12 cellular contexts compared by ENCODE assay signal in genomic region chr4:39042365-39042764, GRCh38. TPM values are rescaled to one million over a fixed set of nuclear protein-coding genes. Genes with fewer than 3 reads are reported as not detected.
A peak's percentile ranks its signal among the peaks of the same experiment; 100 is the strongest.
DNase-seq lines count a peak whose midpoint lies in the region; ATAC-seq and TF ChIP-seq lines count a peak whose summit lies in the region.
"Had no signal": no experiment of that assay in that cellular context is flagged by ENCODE, and none has a peak within 500 bp of the region (broad histone marks: within the 10 kb centered on the region; RNA-seq: fewer than 3 reads in every experiment).

No MANE protein-coding gene starts in this region.

- H3K9me3 Mint-ChIP-seq in HFFc6: no peaks in the 10 kb centered on the region
- no peaks in the 10 kb centered on the region for H3K9me3 Mint-ChIP-seq in natural killer cell
- H3K9me3 Mint-ChIP-seq: effector memory CD8-positive, alpha-beta T cell had no signal

- intact Hi-C loops in natural killer cell (cut with micrococcal nuclease): loop anchor here (10.0 kb wide), 1 partner anchor 412 kb away; the partner anchor contains the start of genes LIAS and RPL9

- H3K36me3 Mint-ChIP-seq in HFFc6 (ENCODE audit: low read depth) (peaks cover 4% of the 10 kb centered on the region; the same call in 1 of the 2 replicates), natural killer cell (no peaks in the 10 kb centered on the region)

- no peak overlapping the region; the same call in 1 of the 2 replicates for H3K4me3 Mint-ChIP-seq in HFFc6
- peak overlapping the region; percentile 33 for H3K4me3 Mint-ChIP-seq in natural killer cell

- TF ChIP-seq CTCF in HFFc6 (IDR thresholded peaks at IDR 0.05) (no peak), natural killer cell (IDR thresholded peaks at IDR 0.05) (no peak), GM10248 (IDR thresholded peaks at IDR 0.05; ENCODE audit: control extremely low read depth, extremely low read depth, low read depth, missing control alignments) (no peak)

- no peaks in the 10 kb centered on the region for H3K27me3 ChIP-seq in ACC112 (ENCODE audit: insufficient read depth, low read length)

- no peak for DNase-seq in HFFc6
- DNase-seq in caudate nucleus (lab: John Stamatoyannopoulos, UW): peak in 23 of 61 donors; percentile 5 to 44 (median 12)
- no peak for DNase-seq in natural killer cell
- no peak for DNase-seq in NCI-H524 (lab: John Stamatoyannopoulos, UW)
- DNase-seq in GM10248 (ENCODE audit: extremely low spot score): no peak
- no peak for DNase-seq in NAMALWA (ENCODE audit: low spot score)
- DNase-seq: effector memory CD8-positive, alpha-beta T cell; NCI-H146 had no signal

- H3K4me1 ChIP-seq in ACC112 (ENCODE audit: control insufficient read depth, insufficient read depth, low read length, unreplicated experiment): peaks cover 32% of the 10 kb centered on the region

- H3K27ac ChIP-seq in ACC112 (ENCODE audit: low read depth, low read length) (no peak overlapping the region), caudate nucleus (ENCODE audit: low read depth, low read length) (peak overlapping the region; percentile 30)

- H3K4me1 Mint-ChIP-seq in HFFc6 (ENCODE audit: low read depth) (peaks cover 54% of the 10 kb centered on the region), natural killer cell (peaks cover 21 to 27% of the 10 kb centered on the region in 2 donors)

- H2AFZ ChIP-seq in ACC112 (ENCODE audit: low read length, unreplicated experiment): peak overlapping the region; percentile 8

- ATAC-seq in natural killer cell (no peak), HG03196 (IDR thresholded peaks at IDR 0.05; ENCODE audit: unreplicated experiment) (no peak)
- ATAC-seq: effector memory CD8-positive, alpha-beta T cell; GM12878 had no signal

- H3K4me3 ChIP-seq in ACC112 (ENCODE audit: low read depth, low read length): no peak overlapping the region
- H3K4me3 ChIP-seq: GM12878 had no signal

- peaks cover 17% of the 10 kb centered on the region for H3K79me2 ChIP-seq in ACC112 (ENCODE audit: control insufficient read depth, insufficient read depth, low read length, unreplicated experiment)

- H3K27me3 Mint-ChIP-seq in HFFc6 (ENCODE audit: insufficient read depth) (no peaks in the 10 kb centered on the region), natural killer cell (ENCODE audit: low read depth in 2 of 2) (no peaks in the 10 kb centered on the region)
- H3K27me3 Mint-ChIP-seq: effector memory CD8-positive, alpha-beta T cell had no signal

- H3K27ac Mint-ChIP-seq in HFFc6 (peak overlapping the region; percentile 36; the same call in 1 of the 2 replicates), natural killer cell (peak overlapping the region; percentile 14 to 93)

- no peaks in the 10 kb centered on the region for H3K36me3 ChIP-seq in ACC112 (ENCODE audit: insufficient read depth, low read length)

- POLR2A ChIA-PET in GM10248 (lab: Yijun Ruan, JAX): no interaction called here

- CTCF ChIA-PET in GM10248 (lab: Yijun Ruan, JAX): interaction anchor here (1.1 to 2.3 kb wide), 3 partner anchors 10 to 181 kb away, joined by 3 to 4 read pairs (median 3); no protein-coding TSS in a partner anchor

RNA-seq across cellular contexts. Expression of gene TMEM156, which starts 10.2 kb away (rescaled TPM):
- under 1 TPM; 0.07 to 0.48 (median 0.41) TPM for total RNA-seq in HFFc6 (2021; fragmentation: NEBNext Ultra II Directional; extraction: Animal tissue kit (Norgen Biotek cat#: 25700))
- 10 to 100 TPM; 13.8 to 22.3 (median 16.8) TPM for total RNA-seq in natural killer cell
- total RNA-seq: HT-29 had no signal

RNA-seq across cellular contexts. Expression of gene KLHL5, which starts 19.7 kb away (rescaled TPM):
- total RNA-seq in HFFc6 (2021; fragmentation: NEBNext Ultra II Directional; extraction: Animal tissue kit (Norgen Biotek cat#: 25700)): 10 to 100 TPM; 48.0 to 59.3 (median 50.6) TPM
- total RNA-seq in natural killer cell: 10 to 100 TPM; 12.6 to 14.2 (median 13.7) TPM

Comparison
In these comparisons a context has a peak if more than half of its experiments do, and no peak if none do; other contexts are left out.
1. RNA of gene TMEM156, which starts 10.2 kb away (total RNA-seq): 13.8 to 22.3 TPM in natural killer cell; 0.07 to 0.48 TPM in HFFc6; every median in the first group is over 4 times any median in the second.